ENCODE assay signal across 8 cellular contexts in the genomic region with DNA sequence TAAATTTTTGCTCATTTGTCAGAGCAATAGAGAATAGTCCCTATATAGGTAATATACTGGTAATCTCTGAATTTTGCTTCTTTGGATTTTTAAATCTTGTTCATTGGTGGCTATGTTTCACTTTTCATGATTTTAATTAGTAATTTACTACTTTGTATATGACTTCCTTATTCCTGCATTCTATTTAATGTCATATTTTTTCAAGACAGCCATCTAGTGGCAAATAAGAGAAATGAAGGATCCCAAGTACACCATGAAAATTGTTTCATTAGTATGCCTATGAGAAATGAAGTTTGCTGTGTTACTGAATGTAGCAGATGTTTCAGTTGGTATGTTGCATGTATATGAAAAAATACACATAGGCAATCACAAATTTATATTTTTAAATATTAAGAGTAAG.
DNase-seq lines count a peak whose midpoint lies in the region; ATAC-seq, FAIRE-seq and TF ChIP-seq lines count a peak whose summit lies in the region.

No MANE protein-coding gene starts in this region.

- ATAC-seq in GM19351 (IDR thresholded peaks at IDR 0.05; ENCODE audit: unreplicated experiment) (peak; percentile 63), sciatic nerve (peak; percentile 42), HG02763 (IDR thresholded peaks at IDR 0.05; ENCODE audit: unreplicated experiment) (no peak)

- H3K4me1 ChIP-seq in fibroblast of lung (ENCODE audit: control insufficient read depth, extremely low read depth, insufficient read depth, low read length), result no peaks in the 10 kb centered on the region

- peak; percentile 76 for FAIRE-seq in RCC 7860 (lab: Jason Lieb, UNC)

- no peaks in the 10 kb centered on the region for H3K9me3 ChIP-seq in fibroblast of lung (ENCODE audit: control insufficient read depth, insufficient read depth, low read depth, low read length)

- H3K36me3 ChIP-seq in fibroblast of lung (ENCODE audit: control insufficient read depth, insufficient read depth, low read length), result no peaks in the 10 kb centered on the region

- intact Hi-C loops in sciatic nerve (cut with DNase I), result no loop called here

- no peaks in the 10 kb centered on the region for H3K27me3 ChIP-seq in fibroblast of lung (ENCODE audit: control insufficient read depth, insufficient read depth, low read length)

- no peaks in the 10 kb centered on the region for H4K20me1 ChIP-seq in fibroblast of lung (ENCODE audit: control insufficient read depth, extremely low read depth, insufficient read depth, low read length)

- H3K4me2 ChIP-seq in fibroblast of lung (ENCODE audit: extremely low read depth, insufficient read depth, low read length), result no peak overlapping the region

- H2AFZ ChIP-seq in fibroblast of lung (ENCODE audit: low read length), result no peak overlapping the region

- no peaks in the 10 kb centered on the region for H3K79me2 ChIP-seq in fibroblast of lung (ENCODE audit: control insufficient read depth, insufficient read depth, low read length)

- TF ChIP-seq CTCF in AG10803 (conservative IDR thresholded peaks at IDR 0.05; ENCODE audit: low read length) (peak; percentile 65), fibroblast of lung (conservative IDR thresholded peaks at IDR 0.05 in 1 of 2, IDR thresholded peaks at IDR 0.05 in 1 of 2; ENCODE audit: low read depth in 1 of 2, low read length in 2 of 2) (peak; percentile 17 to 42)

- H3K4me3 ChIP-seq in AG10803 (ENCODE audit: low read length) (no peak overlapping the region), fibroblast of lung (replicated peaks in 1 of 4; ENCODE audit: control extremely low read depth in 1 of 4, insufficient read depth in 1 of 4, low read depth in 3 of 4, low read length in 4 of 4) (no peak overlapping the region)

- DNase-seq in AG10803 (ENCODE audit: low read depth) (peak; percentile 35), RCC 7860 (ENCODE audit: low spot score) (peak; percentile 20), fibroblast of lung (ENCODE audit: low read depth in 2 of 2) (peak; percentile 28 to 50), sciatic nerve (ENCODE audit: low spot score) (no peak), DMS79 treated with DMSO at 0.1 percent for 48 hours (lab: John Stamatoyannopoulos, UW) (no peak), NCI-H526 treated with DMSO at 0.1 percent for 48 hours (lab: John Stamatoyannopoulos, UW) (no peak)

- no peak overlapping the region for H3K27ac ChIP-seq in fibroblast of lung (ENCODE audit: insufficient read depth, low read length)

- H3K9ac ChIP-seq in fibroblast of lung (ENCODE audit: insufficient read depth, low read length), result no peak overlapping the region

Comparison
In these comparisons a context has a peak if more than half of its experiments do, and no peak if none do; other contexts are left out.
1. DNase-seq: peak in AG10803 (single experiment), RCC 7860 (single experiment) and fibroblast of lung (2 of 2); none in sciatic nerve (single experiment), DMS79 treated with DMSO at 0.1 percent for 48 hours (single experiment) and NCI-H526 treated with DMSO at 0.1 percent for 48 hours (single experiment).